ENCODE assay signal across 5 cellular contexts in the genomic region with DNA sequence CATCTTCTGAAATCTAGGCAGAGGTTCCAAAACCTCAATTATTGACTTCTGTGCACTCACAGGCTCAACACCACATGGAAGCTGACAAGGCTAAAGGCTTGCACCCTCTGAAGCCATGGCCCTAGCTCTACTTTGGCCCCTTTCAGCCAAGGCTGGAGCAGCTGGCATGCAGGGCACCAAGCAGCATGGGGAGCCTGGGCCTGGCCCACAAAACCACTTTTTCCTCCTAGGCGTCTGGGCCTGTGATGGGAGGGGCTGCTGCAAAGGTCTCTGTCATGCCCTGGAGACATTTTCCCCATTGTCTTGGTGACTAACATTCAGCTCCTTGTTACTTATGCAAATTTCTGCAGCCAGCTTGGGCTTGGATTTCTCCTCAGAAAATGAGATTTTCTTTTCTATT.
DNase-seq lines count a peak whose midpoint lies in the region; ATAC-seq, FAIRE-seq and TF ChIP-seq lines count a peak whose summit lies in the region.
"Not testable (repeated sequence)": the region's sequence is repeated elsewhere in the genome, so short reads cannot be mapped to it uniquely, and the experiment has no call there.

No MANE protein-coding gene starts in this region.

- H3K9me3 ChIP-seq in kidney (ENCODE audit: control insufficient read depth in 1 of 2, low read length in 2 of 2); lower lobe of right lung; spleen: not testable (repeated sequence)

- TF ChIP-seq POLR2A in spleen (IDR thresholded peaks at IDR 0.05), result not testable (repeated sequence)

- H3K9ac ChIP-seq in kidney (ENCODE audit: low read length in 2 of 2), result not testable (repeated sequence)

- ATAC-seq in lower lobe of right lung, result not testable (repeated sequence)

- H3K4me1 ChIP-seq in kidney (ENCODE audit: control insufficient read depth in 1 of 2, insufficient read depth in 1 of 2, low read depth in 1 of 2, low read length in 2 of 2); lower lobe of right lung; spleen: not testable (repeated sequence)

- H3K4me3 ChIP-seq in kidney (ENCODE audit: low read length in 2 of 2); lower lobe of right lung; spleen: not testable (repeated sequence)

- not testable (repeated sequence) for H3K27me3 ChIP-seq in lower lobe of right lung (ENCODE audit: low read depth); spleen (replicated peaks in 1 of 7)

- DNase-seq in ELF-1 (ENCODE audit: low read depth, low spot score) (peak; percentile 8), M059J (ENCODE audit: low read depth) (peak; percentile 19), kidney (peak; percentile 35), lower lobe of right lung (peak; percentile 46), spleen (peak; percentile 45)

- H3K27ac ChIP-seq in kidney (ENCODE audit: low read depth in 2 of 2, low read length in 2 of 2); lower lobe of right lung; spleen: not testable (repeated sequence)

- TF ChIP-seq CTCF in kidney (IDR thresholded peaks at IDR 0.05; ENCODE audit: borderline replicate concordance, extremely low read depth, insufficient read depth); lower lobe of right lung (IDR thresholded peaks at IDR 0.05); spleen (IDR thresholded peaks at IDR 0.05 in 8 of 11, conservative IDR thresholded peaks at IDR 0.05 in 3 of 11): not testable (repeated sequence)

- 67 to 100% (median 90%) methylated on average over 1 of the region's 1 CpG for whole genome bisulfite sequencing in spleen, 5 donors

- intact Hi-C loops in kidney (cut with DNase I); lower lobe of right lung (cut with DNase I); spleen (cut with DNase I; ENCODE audit: low total_unique reads): not testable (repeated sequence)

- not testable (repeated sequence) for H3K36me3 ChIP-seq in kidney (ENCODE audit: control insufficient read depth in 1 of 2, insufficient read depth in 2 of 2, low read length in 2 of 2); lower lobe of right lung; spleen

- FAIRE-seq in kidney (lab: Jason Lieb, UNC), result not testable (repeated sequence)
